Comparison of ENCODE assay signal across 1 cellular context in genomic region chr9:137107982-137108381, GRCh38.
TF ChIP-seq lines count a peak whose summit lies in the region.

No MANE protein-coding gene starts in this region.

TF ChIP-seq in GM12878, 131 proteins besides CTCF, POLR2A, EP300 and RAD21:
- TF ChIP-seq POLR2AphosphoS5 (IDR thresholded peaks at IDR 0.05; ENCODE audit: low read length) (0 out of 2 replicates have a peak, but pooled peaks have one; percentile 0), NFYA (IDR thresholded peaks at IDR 0.05; ENCODE audit: borderline replicate concordance, low read depth, low read length) (no peak)
TF ChIP-seq in GM12878: peak in this region for 1.
